1 cellular context compared by ENCODE assay signal in the genomic region with DNA sequence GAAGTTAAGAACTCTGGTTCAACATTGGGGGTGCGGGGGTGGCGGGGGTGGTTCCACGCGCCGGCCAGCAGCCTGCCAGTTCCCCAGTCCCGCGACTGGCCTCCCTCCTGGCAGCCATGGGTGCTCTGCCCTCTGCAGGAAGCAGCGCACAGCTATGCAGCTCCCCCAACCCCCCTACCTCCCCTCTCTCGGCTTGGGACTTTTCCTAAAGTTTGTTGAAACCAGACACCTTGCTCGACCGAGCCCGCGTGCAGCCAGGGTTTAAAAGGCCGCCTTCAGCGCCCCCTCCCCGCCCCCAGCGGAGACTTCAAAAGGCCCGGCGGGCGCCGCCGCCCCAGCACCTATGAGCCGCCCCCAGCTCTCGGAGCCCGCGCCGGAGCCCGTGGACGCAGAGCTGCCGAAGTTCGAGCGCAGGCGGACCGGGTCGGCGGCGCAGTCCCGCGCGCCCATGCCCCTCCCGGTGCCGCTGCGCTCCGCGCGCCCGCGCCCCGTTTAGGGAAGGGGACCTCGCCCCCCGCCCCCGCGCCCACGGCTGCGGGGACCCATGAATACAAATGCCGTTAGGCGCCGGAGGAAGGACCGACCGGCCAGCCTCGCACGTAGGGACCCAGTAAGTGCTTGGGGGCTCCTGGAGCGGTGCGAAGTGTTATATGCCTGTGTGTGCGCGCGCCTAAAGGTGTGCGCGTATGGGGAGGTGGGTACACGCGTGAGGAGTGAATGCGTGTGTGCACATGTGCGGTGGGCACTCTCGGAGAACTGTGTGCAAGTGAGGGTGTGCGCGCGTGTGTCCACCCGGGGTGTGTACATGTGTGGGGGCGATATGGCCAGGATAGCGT.
A peak's percentile ranks its signal among the peaks of the same experiment; 100 is the strongest.
TF ChIP-seq lines count a peak whose summit lies in the region.

No MANE protein-coding gene starts in this region.

TF ChIP-seq in HepG2, 621 proteins besides CTCF, POLR2A, EP300 and RAD21 (continued from another document):
- TF ChIP-seq, protein P1, sequence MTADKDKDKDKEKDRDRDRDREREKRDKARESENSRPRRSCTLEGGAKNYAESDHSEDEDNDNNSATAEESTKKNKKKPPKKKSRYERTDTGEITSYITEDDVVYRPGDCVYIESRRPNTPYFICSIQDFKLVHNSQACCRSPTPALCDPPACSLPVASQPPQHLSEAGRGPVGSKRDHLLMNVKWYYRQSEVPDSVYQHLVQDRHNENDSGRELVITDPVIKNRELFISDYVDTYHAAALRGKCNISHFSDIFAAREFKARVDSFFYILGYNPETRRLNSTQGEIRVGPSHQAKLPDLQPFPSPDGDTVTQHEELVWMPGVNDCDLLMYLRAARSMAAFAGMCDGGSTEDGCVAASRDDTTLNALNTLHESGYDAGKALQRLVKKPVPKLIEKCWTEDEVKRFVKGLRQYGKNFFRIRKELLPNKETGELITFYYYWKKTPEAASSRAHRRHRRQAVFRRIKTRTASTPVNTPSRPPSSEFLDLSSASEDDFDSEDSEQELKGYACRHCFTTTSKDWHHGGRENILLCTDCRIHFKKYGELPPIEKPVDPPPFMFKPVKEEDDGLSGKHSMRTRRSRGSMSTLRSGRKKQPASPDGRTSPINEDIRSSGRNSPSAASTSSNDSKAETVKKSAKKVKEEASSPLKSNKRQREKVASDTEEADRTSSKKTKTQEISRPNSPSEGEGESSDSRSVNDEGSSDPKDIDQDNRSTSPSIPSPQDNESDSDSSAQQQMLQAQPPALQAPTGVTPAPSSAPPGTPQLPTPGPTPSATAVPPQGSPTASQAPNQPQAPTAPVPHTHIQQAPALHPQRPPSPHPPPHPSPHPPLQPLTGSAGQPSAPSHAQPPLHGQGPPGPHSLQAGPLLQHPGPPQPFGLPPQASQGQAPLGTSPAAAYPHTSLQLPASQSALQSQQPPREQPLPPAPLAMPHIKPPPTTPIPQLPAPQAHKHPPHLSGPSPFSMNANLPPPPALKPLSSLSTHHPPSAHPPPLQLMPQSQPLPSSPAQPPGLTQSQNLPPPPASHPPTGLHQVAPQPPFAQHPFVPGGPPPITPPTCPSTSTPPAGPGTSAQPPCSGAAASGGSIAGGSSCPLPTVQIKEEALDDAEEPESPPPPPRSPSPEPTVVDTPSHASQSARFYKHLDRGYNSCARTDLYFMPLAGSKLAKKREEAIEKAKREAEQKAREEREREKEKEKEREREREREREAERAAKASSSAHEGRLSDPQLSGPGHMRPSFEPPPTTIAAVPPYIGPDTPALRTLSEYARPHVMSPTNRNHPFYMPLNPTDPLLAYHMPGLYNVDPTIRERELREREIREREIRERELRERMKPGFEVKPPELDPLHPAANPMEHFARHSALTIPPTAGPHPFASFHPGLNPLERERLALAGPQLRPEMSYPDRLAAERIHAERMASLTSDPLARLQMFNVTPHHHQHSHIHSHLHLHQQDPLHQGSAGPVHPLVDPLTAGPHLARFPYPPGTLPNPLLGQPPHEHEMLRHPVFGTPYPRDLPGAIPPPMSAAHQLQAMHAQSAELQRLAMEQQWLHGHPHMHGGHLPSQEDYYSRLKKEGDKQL (CRISPR knock-in tag; IDR thresholded peaks at IDR 0.05; ENCODE audit: low read depth) = 0 out of 2 replicates have a peak, but pooled peaks have one; percentile 54
- peak; percentile 60; the same call in 1 of the 2 replicates for TF ChIP-seq ZNF232 (CRISPR knock-in tag; IDR thresholded peaks at IDR 0.05; ENCODE audit: borderline replicate concordance)
- peak; percentile 40; the same call in 1 of the 2 replicates for TF ChIP-seq FOXJ3 (CRISPR knock-in tag; IDR thresholded peaks at IDR 0.05; ENCODE audit: borderline replicate concordance)
- TF ChIP-seq, protein P2, sequence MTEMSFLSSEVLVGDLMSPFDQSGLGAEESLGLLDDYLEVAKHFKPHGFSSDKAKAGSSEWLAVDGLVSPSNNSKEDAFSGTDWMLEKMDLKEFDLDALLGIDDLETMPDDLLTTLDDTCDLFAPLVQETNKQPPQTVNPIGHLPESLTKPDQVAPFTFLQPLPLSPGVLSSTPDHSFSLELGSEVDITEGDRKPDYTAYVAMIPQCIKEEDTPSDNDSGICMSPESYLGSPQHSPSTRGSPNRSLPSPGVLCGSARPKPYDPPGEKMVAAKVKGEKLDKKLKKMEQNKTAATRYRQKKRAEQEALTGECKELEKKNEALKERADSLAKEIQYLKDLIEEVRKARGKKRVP (CRISPR knock-in tag; IDR thresholded peaks at IDR 0.05) = peak in 1 of 2 experiments; percentile 59; a peak in 2 of 4 replicates
- TF ChIP-seq, protein P3, sequence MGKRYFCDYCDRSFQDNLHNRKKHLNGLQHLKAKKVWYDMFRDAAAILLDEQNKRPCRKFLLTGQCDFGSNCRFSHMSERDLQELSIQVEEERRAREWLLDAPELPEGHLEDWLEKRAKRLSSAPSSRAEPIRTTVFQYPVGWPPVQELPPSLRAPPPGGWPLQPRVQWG (CRISPR knock-in tag; IDR thresholded peaks at IDR 0.05; ENCODE audit: borderline replicate concordance, low read depth) = no peak
- TF ChIP-seq ZSCAN9 (CRISPR knock-in tag; IDR thresholded peaks at IDR 0.05; ENCODE audit: borderline replicate concordance) = 0 out of 2 replicates have a peak, but pooled peaks have one; percentile 18
- TF ChIP-seq, protein P4, sequence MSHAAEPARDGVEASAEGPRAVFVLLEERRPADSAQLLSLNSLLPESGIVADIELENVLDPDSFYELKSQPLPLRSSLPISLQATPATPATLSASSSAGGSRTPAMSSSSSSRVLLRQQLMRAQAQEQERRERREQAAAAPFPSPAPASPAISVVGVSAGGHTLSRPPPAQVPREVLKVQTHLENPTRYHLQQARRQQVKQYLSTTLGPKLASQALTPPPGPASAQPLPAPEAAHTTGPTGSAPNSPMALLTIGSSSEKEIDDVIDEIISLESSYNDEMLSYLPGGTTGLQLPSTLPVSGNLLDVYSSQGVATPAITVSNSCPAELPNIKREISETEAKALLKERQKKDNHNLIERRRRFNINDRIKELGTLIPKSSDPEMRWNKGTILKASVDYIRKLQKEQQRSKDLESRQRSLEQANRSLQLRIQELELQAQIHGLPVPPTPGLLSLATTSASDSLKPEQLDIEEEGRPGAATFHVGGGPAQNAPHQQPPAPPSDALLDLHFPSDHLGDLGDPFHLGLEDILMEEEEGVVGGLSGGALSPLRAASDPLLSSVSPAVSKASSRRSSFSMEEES (CRISPR knock-in tag; IDR thresholded peaks at IDR 0.05) = 0 out of 2 replicates have a peak, but pooled peaks have one; percentile 55
- TF ChIP-seq, protein P5, sequence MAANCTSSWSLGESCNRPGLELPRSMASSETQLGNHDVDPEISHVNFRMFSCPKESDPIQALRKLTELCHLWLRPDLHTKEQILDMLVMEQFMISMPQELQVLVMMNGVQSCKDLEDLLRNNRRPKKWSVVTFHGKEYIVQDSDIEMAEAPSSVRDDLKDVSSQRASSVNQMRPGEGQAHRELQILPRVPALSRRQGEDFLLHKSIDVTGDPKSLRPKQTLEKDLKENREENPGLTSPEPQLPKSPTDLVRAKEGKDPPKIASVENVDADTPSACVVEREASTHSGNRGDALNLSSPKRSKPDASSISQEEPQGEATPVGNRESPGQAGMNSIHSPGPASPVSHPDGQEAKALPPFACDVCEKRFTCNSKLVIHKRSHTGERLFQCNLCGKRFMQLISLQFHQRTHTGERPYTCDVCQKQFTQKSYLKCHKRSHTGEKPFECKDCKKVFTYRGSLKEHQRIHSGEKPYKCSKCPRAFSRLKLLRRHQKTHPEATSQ (CRISPR knock-in tag; IDR thresholded peaks at IDR 0.05; ENCODE audit: borderline replicate concordance) = peak; percentile 18; the same call in 1 of the 2 replicates
- TF ChIP-seq ZNF431 (CRISPR knock-in tag; IDR thresholded peaks at IDR 0.05; ENCODE audit: borderline replicate concordance, low read depth) = peak; percentile 44; the same call in 1 of the 2 replicates
- TF ChIP-seq ZNF501 (CRISPR knock-in tag; IDR thresholded peaks at IDR 0.05) = peak; percentile 31; the same call in 1 of the 2 replicates
- peak; percentile 36; the same call in 1 of the 2 replicates for TF ChIP-seq MEIS1 (CRISPR knock-in tag; IDR thresholded peaks at IDR 0.05; ENCODE audit: borderline replicate concordance)
- peak; percentile 79 for TF ChIP-seq SAP130 (CRISPR knock-in tag; IDR thresholded peaks at IDR 0.05; ENCODE audit: low read depth)
- TF ChIP-seq, protein P6, sequence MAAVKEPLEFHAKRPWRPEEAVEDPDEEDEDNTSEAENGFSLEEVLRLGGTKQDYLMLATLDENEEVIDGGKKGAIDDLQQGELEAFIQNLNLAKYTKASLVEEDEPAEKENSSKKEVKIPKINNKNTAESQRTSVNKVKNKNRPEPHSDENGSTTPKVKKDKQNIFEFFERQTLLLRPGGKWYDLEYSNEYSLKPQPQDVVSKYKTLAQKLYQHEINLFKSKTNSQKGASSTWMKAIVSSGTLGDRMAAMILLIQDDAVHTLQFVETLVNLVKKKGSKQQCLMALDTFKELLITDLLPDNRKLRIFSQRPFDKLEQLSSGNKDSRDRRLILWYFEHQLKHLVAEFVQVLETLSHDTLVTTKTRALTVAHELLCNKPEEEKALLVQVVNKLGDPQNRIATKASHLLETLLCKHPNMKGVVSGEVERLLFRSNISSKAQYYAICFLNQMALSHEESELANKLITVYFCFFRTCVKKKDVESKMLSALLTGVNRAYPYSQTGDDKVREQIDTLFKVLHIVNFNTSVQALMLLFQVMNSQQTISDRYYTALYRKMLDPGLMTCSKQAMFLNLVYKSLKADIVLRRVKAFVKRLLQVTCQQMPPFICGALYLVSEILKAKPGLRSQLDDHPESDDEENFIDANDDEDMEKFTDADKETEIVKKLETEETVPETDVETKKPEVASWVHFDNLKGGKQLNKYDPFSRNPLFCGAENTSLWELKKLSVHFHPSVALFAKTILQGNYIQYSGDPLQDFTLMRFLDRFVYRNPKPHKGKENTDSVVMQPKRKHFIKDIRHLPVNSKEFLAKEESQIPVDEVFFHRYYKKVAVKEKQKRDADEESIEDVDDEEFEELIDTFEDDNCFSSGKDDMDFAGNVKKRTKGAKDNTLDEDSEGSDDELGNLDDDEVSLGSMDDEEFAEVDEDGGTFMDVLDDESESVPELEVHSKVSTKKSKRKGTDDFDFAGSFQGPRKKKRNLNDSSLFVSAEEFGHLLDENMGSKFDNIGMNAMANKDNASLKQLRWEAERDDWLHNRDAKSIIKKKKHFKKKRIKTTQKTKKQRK (IDR thresholded peaks at IDR 0.05; ENCODE audit: low read length) = no peak
- TF ChIP-seq ZNF562 (CRISPR knock-in tag; IDR thresholded peaks at IDR 0.05; ENCODE audit: borderline replicate concordance) = no peak
- peak; percentile 59 for TF ChIP-seq NR2C2 (CRISPR knock-in tag; IDR thresholded peaks at IDR 0.05; ENCODE audit: borderline replicate concordance)
- TF ChIP-seq TBL1XR1 (IDR thresholded peaks at IDR 0.05; ENCODE audit: borderline replicate concordance, low read length, partially characterized antibody) = peak; percentile 26
- peak; percentile 48; the same call in 1 of the 2 replicates for TF ChIP-seq CBFB (CRISPR knock-in tag; IDR thresholded peaks at IDR 0.05)
- TF ChIP-seq, protein P7, sequence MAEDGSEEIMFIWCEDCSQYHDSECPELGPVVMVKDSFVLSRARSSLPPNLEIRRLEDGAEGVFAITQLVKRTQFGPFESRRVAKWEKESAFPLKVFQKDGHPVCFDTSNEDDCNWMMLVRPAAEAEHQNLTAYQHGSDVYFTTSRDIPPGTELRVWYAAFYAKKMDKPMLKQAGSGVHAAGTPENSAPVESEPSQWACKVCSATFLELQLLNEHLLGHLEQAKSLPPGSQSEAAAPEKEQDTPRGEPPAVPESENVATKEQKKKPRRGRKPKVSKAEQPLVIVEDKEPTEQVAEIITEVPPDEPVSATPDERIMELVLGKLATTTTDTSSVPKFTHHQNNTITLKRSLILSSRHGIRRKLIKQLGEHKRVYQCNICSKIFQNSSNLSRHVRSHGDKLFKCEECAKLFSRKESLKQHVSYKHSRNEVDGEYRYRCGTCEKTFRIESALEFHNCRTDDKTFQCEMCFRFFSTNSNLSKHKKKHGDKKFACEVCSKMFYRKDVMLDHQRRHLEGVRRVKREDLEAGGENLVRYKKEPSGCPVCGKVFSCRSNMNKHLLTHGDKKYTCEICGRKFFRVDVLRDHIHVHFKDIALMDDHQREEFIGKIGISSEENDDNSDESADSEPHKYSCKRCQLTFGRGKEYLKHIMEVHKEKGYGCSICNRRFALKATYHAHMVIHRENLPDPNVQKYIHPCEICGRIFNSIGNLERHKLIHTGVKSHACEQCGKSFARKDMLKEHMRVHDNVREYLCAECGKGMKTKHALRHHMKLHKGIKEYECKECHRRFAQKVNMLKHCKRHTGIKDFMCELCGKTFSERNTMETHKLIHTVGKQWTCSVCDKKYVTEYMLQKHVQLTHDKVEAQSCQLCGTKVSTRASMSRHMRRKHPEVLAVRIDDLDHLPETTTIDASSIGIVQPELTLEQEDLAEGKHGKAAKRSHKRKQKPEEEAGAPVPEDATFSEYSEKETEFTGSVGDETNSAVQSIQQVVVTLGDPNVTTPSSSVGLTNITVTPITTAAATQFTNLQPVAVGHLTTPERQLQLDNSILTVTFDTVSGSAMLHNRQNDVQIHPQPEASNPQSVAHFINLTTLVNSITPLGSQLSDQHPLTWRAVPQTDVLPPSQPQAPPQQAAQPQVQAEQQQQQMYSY (CRISPR knock-in tag; IDR thresholded peaks at IDR 0.05) = peak; percentile 30; the same call in 1 of the 2 replicates
- no peak for TF ChIP-seq ZNF138 (CRISPR knock-in tag; IDR thresholded peaks at IDR 0.05; ENCODE audit: low read depth)
- 0 out of 2 replicates have a peak, but pooled peaks have one; percentile 12 for TF ChIP-seq TGIF2 (CRISPR knock-in tag; IDR thresholded peaks at IDR 0.05)
- peak; percentile 43; the same call in 1 of the 2 replicates for TF ChIP-seq ZNF790 (CRISPR knock-in tag; IDR thresholded peaks at IDR 0.05; ENCODE audit: borderline replicate concordance)
- TF ChIP-seq GPN1 (CRISPR knock-in tag; IDR thresholded peaks at IDR 0.05; ENCODE audit: borderline replicate concordance) = no peak
- TF ChIP-seq ZNF24 (IDR thresholded peaks at IDR 0.05) = no peak
- TF ChIP-seq, protein P8, sequence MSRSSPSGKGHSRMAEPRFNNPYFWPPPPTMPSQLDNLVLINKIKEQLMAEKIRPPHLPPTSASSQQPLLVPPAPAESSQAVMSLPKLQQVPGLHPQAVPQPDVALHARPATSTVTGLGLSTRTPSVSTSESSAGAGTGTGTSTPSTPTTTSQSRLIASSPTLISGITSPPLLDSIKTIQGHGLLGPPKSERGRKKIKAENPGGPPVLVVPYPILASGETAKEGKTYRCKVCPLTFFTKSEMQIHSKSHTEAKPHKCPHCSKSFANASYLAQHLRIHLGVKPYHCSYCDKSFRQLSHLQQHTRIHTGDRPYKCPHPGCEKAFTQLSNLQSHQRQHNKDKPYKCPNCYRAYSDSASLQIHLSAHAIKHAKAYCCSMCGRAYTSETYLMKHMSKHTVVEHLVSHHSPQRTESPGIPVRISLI (CRISPR knock-in tag; IDR thresholded peaks at IDR 0.05; ENCODE audit: borderline replicate concordance) = no peak
- TF ChIP-seq HMG20B (CRISPR knock-in tag; conservative IDR thresholded peaks at IDR 0.05) = no peak
- TF ChIP-seq ATM (IDR thresholded peaks at IDR 0.05; ENCODE audit: borderline replicate concordance) = no peak
- peak; percentile 75 for TF ChIP-seq BHLHE40 (IDR thresholded peaks at IDR 0.05; ENCODE audit: low read length)
